ENCODE assay signal across 21 cellular contexts in genomic region chr3:147117631-147118030, GRCh38.
DNase-seq lines count a peak whose midpoint lies in the region; TF ChIP-seq lines count a peak whose summit lies in the region.
"Had no signal": no experiment of that assay in that cellular context is flagged by ENCODE, and none has a peak within 500 bp of the region (broad histone marks: within the 10 kb centered on the region; RNA-seq: fewer than 3 reads in every experiment).

No MANE protein-coding gene starts in this region.

- TF ChIP-seq EP300 in SK-N-SH (IDR thresholded peaks at IDR 0.05; ENCODE audit: borderline replicate concordance in 1 of 2, low read depth in 1 of 2, low read length in 1 of 2), result no peak

- no peak for TF ChIP-seq RAD21 in SK-N-SH (IDR thresholded peaks at IDR 0.05; ENCODE audit: low read length)

- in situ Hi-C loops in G401 (cut with HindIII; ENCODE audit: low sequenced_read_pairs), result no loop called here

- H2AFZ ChIP-seq in SK-N-SH (ENCODE audit: low read depth), result no peak overlapping the region

- DNase-seq in G401 (ENCODE audit: low spot score) (peak; percentile 63), cerebellar cortex (ENCODE audit: low spot score) (peak; percentile 56), fibroblast of peridontal ligament (ENCODE audit: extremely low read depth) (peak; percentile 25), SK-N-SH (no peak), colonic mucosa (no peak)
- no peak for DNase-seq in activated CD8-positive, alpha-beta memory T cell treated with anti-CD3 and anti-CD28 coated beads, Interleukin-2, amount 50 U/mL, for 4 hours
- DNase-seq: AML-193; CD4-positive, alpha-beta T cell; CD8-positive, alpha-beta T cell; COR-L47; DMS 273 treated with DMSO at 0.1 percent for 48 hours; DMS153; DMS53; DMS79; DND-41; EL; GF-D8 had no signal

- no peaks in the 10 kb centered on the region for H3K27me3 ChIP-seq in SK-N-SH (ENCODE audit: insufficient read depth)
- no peaks in the 10 kb centered on the region for H3K27me3 ChIP-seq in colonic mucosa
- H3K27me3 ChIP-seq: BLaER1 treated with 17β-estradiol and CSF1 and Interleukin-3, amounts not matched to agents 10 nM and 100 nM had no signal

- H3K4me3 ChIP-seq in SK-N-SH (ENCODE audit: low read depth in 2 of 2, low read length in 1 of 2) (no peak overlapping the region), colonic mucosa (no peak overlapping the region)
- H3K4me3 ChIP-seq: A549; BLaER1 treated with 17β-estradiol and CSF1 and Interleukin-3, amounts not matched to agents 10 nM and 100 nM had no signal

- H3K36me3 ChIP-seq in SK-N-SH (replicated peaks in 1 of 2; ENCODE audit: control insufficient read depth in 1 of 2, insufficient read depth in 2 of 2, low read length in 1 of 2), result no peaks in the 10 kb centered on the region
- no peaks in the 10 kb centered on the region for H3K36me3 ChIP-seq in colonic mucosa
- H3K36me3 ChIP-seq: BLaER1 treated with 17β-estradiol and CSF1 and Interleukin-3, amounts not matched to agents 10 nM and 100 nM had no signal

- H3K9me3 ChIP-seq in SK-N-SH, result no peaks in the 10 kb centered on the region
- no peaks in the 10 kb centered on the region for H3K9me3 ChIP-seq in colonic mucosa
- H3K9me3 ChIP-seq: A549; BLaER1 treated with 17β-estradiol and CSF1 and Interleukin-3, amounts not matched to agents 10 nM and 100 nM had no signal

- H3K9ac ChIP-seq in SK-N-SH (no peak overlapping the region), colonic mucosa (ENCODE audit: low read depth in 2 of 2, low read length in 2 of 2) (no peak overlapping the region)
- H3K9ac ChIP-seq: BLaER1 treated with 17β-estradiol and CSF1 and Interleukin-3, amounts not matched to agents 10 nM and 100 nM had no signal

- POLR2A ChIA-PET in SK-N-SH (lab: Yijun Ruan, JAX), result no interaction called here

- H3K27ac ChIP-seq in SK-N-SH (ENCODE audit: low read depth in 2 of 2, low read length in 1 of 2) (no peak overlapping the region), colonic mucosa (no peak overlapping the region)
- H3K27ac ChIP-seq: 22Rv1; A549; BLaER1 treated with 17β-estradiol and CSF1 and Interleukin-3, amounts not matched to agents 10 nM and 100 nM; C4-2B had no signal

- no peak for TF ChIP-seq CTCF in SK-N-SH (IDR thresholded peaks at IDR 0.05)
- no peak for TF ChIP-seq CTCF in colonic mucosa (IDR thresholded peaks at IDR 0.05)

- no peaks in the 10 kb centered on the region for H4K20me1 ChIP-seq in SK-N-SH (ENCODE audit: insufficient read depth)
- H4K20me1 ChIP-seq: BLaER1 treated with 17β-estradiol and CSF1 and Interleukin-3, amounts not matched to agents 10 nM and 100 nM had no signal

- no peak overlapping the region for H3K4me2 ChIP-seq in SK-N-SH
- H3K4me2 ChIP-seq: A549; BLaER1 treated with 17β-estradiol and CSF1 and Interleukin-3, amounts not matched to agents 10 nM and 100 nM had no signal

- 8% methylated on average over 4 of the region's 4 CpGs for WGBS in SK-N-SH (ENCODE audit: low lambda C conversion rate)

- no peaks in the 10 kb centered on the region for H3K79me2 ChIP-seq in SK-N-SH (ENCODE audit: insufficient read depth)

- H3F3A ChIP-seq in SK-N-SH (replicated peaks; ENCODE audit: insufficient read depth), result no peaks in the 10 kb centered on the region

- H3K9me2 ChIP-seq in SK-N-SH, result no peaks in the 10 kb centered on the region

- CTCF ChIA-PET in SK-N-SH (lab: Yijun Ruan, JAX), result interaction anchor here (1.0 kb wide), 1 partner anchor 960 kb away, joined by 4 read pairs; no protein-coding TSS in a partner anchor

- intact Hi-C loops in colonic mucosa (cut with DNase I), result no loop called here

- H3K4me1 ChIP-seq in SK-N-SH (ENCODE audit: control insufficient read depth in 1 of 2, insufficient read depth in 2 of 2, low read depth in 1 of 2, low read length in 1 of 2), result no peaks in the 10 kb centered on the region
- H3K4me1 ChIP-seq in colonic mucosa, result no peaks in the 10 kb centered on the region
- H3K4me1 ChIP-seq: A549; BLaER1 treated with 17β-estradiol and CSF1 and Interleukin-3, amounts not matched to agents 10 nM and 100 nM had no signal

TF ChIP-seq in SK-N-SH, 30 proteins besides CTCF, POLR2A, EP300 and RAD21:
- TF ChIP-seq NFIC (IDR thresholded peaks at IDR 0.05; ENCODE audit: borderline replicate concordance) (no peak), EZH2phosphoT487 (IDR thresholded peaks at IDR 0.05; ENCODE audit: borderline replicate concordance, low read depth) (no peak), RCOR1 (IDR thresholded peaks at IDR 0.05; ENCODE audit: low read length) (no peak), GATA2 (CRISPR knock-in tag; IDR thresholded peaks at IDR 0.05) (no peak), JUND (IDR thresholded peaks at IDR 0.05) (no peak), SIN3A (IDR thresholded peaks at IDR 0.05; ENCODE audit: borderline replicate concordance, low read depth, low read length) (no peak), FOSL2 (IDR thresholded peaks at IDR 0.05; ENCODE audit: borderline replicate concordance, low read depth) (no peak), TAF1 (IDR thresholded peaks at IDR 0.05; ENCODE audit: borderline replicate concordance, low read depth, low read length) (no peak), ELF1 (IDR thresholded peaks at IDR 0.05) (no peak), ZBTB33 (IDR thresholded peaks at IDR 0.05; ENCODE audit: borderline replicate concordance, low read depth) (no peak), REST (IDR thresholded peaks at IDR 0.05; ENCODE audit: low read depth, low read length) (no peak), CHD2 (IDR thresholded peaks at IDR 0.05; ENCODE audit: low read length, partially characterized antibody) (no peak), PBX3 (IDR thresholded peaks at IDR 0.05) (no peak), FOXM1 (IDR thresholded peaks at IDR 0.05; ENCODE audit: low read depth) (no peak), NRF1 (IDR thresholded peaks at IDR 0.05; ENCODE audit: low read depth, low read length) (no peak), MXI1 (IDR thresholded peaks at IDR 0.05; ENCODE audit: low read depth, low read length) (no peak), TEAD4 (IDR thresholded peaks at IDR 0.05; ENCODE audit: borderline replicate concordance, insufficient read depth) (no peak)

Comparison
In these comparisons a context has a peak if more than half of its experiments do, and no peak if none do; other contexts are left out.
1. DNase-seq: peak in G401 (single experiment), cerebellar cortex (single experiment) and fibroblast of peridontal ligament (single experiment); none in activated CD8-positive, alpha-beta memory T cell treated with anti-CD3 and anti-CD28 coated beads, Interleukin-2, amount 50 U/mL, for 4 hours (single experiment), SK-N-SH (single experiment) and colonic mucosa (single experiment).